ENCODE assay signal across 11 cellular contexts in genomic region chr14:37945959-37946358, GRCh38.
"Had no signal": no experiment of that assay in that cellular context is flagged by ENCODE, and none has a peak within 500 bp of the region (broad histone marks: within the 10 kb centered on the region; RNA-seq: fewer than 3 reads in every experiment).

No MANE protein-coding gene starts in this region.

- H3K4me3 Mint-ChIP-seq: GM23338, H9, HFFc6 had no signal

- H3K36me3 ChIP-seq: HAP-1 had no signal

- H2AFZ ChIP-seq: GM23248, GM23338 had no signal

- FAIRE-seq: H1, H54 had no signal

- H3K4me1 ChIP-seq: HAP-1 had no signal

- ATAC-seq: GM23338, HCT116 had no signal

- H3K9me3 ChIP-seq: HAP-1 had no signal

- H3K27ac Mint-ChIP-seq: GM23338, H9, HFFc6 had no signal

- DNase-seq: GM23248, GOT3, H7, H9, HCEC 1CT, HFFc6 had no signal

- H3K4me2 ChIP-seq: GM23338 had no signal

- H3K4me1 Mint-ChIP-seq: GM23338, H9 had no signal

- H3K9ac ChIP-seq: GM23248 had no signal

- H3K4me3 ChIP-seq: GM23248, GM23338, HAP-1 had no signal

- H3K27ac ChIP-seq: GM23248 had no signal
